In the genomic region with DNA sequence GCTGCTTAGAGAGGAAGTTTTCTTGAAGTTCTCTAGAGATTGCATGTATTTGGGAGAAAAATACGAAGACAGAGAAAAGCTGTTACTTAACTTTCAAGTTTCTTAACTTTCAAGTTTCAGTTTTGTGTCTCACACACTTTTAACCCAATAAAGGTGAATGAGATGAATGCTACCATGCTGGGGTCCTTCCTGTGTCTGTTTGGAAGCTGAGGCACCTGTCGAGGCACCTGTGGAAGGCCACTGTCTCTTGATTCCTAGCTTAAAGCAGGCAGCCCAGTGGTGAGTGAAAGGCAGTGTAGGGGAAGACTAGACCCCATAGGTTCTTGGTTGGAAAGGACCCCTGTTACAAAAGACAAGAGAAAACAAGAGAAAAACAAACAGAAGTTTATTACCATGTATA, we compare ENCODE assay signal across 1 cellular context.
TF ChIP-seq lines count a peak whose summit lies in the region.

No MANE protein-coding gene starts in this region.

TF ChIP-seq in GM12878, 131 proteins besides CTCF, POLR2A, EP300 and RAD21 (continued from another document):
- TF ChIP-seq, protein P1, sequence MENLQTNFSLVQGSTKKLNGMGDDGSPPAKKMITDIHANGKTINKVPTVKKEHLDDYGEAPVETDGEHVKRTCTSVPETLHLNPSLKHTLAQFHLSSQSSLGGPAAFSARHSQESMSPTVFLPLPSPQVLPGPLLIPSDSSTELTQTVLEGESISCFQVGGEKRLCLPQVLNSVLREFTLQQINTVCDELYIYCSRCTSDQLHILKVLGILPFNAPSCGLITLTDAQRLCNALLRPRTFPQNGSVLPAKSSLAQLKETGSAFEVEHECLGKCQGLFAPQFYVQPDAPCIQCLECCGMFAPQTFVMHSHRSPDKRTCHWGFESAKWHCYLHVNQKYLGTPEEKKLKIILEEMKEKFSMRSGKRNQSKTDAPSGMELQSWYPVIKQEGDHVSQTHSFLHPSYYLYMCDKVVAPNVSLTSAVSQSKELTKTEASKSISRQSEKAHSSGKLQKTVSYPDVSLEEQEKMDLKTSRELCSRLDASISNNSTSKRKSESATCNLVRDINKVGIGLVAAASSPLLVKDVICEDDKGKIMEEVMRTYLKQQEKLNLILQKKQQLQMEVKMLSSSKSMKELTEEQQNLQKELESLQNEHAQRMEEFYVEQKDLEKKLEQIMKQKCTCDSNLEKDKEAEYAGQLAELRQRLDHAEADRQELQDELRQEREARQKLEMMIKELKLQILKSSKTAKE (IDR thresholded peaks at IDR 0.05; ENCODE audit: low read depth, poor library complexity, severe bottlenecking): peak; percentile 51
- TF ChIP-seq NFIC (IDR thresholded peaks at IDR 0.05; ENCODE audit: low read depth, low read length) (0 out of 2 replicates have a peak, but pooled peaks have one; percentile 49), STAT3 (IDR thresholded peaks at IDR 0.05; ENCODE audit: low read depth, low read length) (no peak), IKZF2 (IDR thresholded peaks at IDR 0.05) (peak in 1 of 2 experiments; percentile 22; a peak in 1 of 4 replicates), GABPA (IDR thresholded peaks at IDR 0.05; ENCODE audit: low read depth) (no peak), TCF3 (IDR thresholded peaks at IDR 0.05; ENCODE audit: borderline replicate concordance, insufficient read depth, low read depth, low read length) (peak; percentile 43; the same call in 1 of the 2 replicates), TCF12 (IDR thresholded peaks at IDR 0.05; ENCODE audit: low read depth, low read length) (0 out of 2 replicates have a peak, but pooled peaks have one; percentile 28)
- TF ChIP-seq, protein P2, sequence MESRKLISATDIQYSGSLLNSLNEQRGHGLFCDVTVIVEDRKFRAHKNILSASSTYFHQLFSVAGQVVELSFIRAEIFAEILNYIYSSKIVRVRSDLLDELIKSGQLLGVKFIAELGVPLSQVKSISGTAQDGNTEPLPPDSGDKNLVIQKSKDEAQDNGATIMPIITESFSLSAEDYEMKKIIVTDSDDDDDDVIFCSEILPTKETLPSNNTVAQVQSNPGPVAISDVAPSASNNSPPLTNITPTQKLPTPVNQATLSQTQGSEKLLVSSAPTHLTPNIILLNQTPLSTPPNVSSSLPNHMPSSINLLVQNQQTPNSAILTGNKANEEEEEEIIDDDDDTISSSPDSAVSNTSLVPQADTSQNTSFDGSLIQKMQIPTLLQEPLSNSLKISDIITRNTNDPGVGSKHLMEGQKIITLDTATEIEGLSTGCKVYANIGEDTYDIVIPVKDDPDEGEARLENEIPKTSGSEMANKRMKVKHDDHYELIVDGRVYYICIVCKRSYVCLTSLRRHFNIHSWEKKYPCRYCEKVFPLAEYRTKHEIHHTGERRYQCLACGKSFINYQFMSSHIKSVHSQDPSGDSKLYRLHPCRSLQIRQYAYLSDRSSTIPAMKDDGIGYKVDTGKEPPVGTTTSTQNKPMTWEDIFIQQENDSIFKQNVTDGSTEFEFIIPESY (IDR thresholded peaks at IDR 0.05): no peak
